8 cellular contexts compared by ENCODE assay signal in genomic region chr15:91022075-91022831, GRCh38. TPM values are rescaled to one million over a fixed set of nuclear protein-coding genes. Genes with fewer than 3 reads are reported as not detected.
DNase-seq lines count a peak whose midpoint lies in the region; ATAC-seq and TF ChIP-seq lines count a peak whose summit lies in the region.

Gene VPS33B, minus strand, starts transcription at chr15:91022594. Its CDS starts 345 bp downstream, at chr15:91022249.

- H3K27me3 Mint-ChIP-seq in chondrocyte (ENCODE audit: low read depth): no peaks in the 10 kb centered on the region

- H3K9me3 Mint-ChIP-seq in chondrocyte (ENCODE audit: low read depth): no peaks in the 10 kb centered on the region

- H3K4me1 Mint-ChIP-seq in chondrocyte (ENCODE audit: low read depth): peaks cover 28% of the 10 kb centered on the region

- H3K4me3 ChIP-seq in AG04449 (ENCODE audit: low read depth, low read length): peak within 1 kb of the TSS; percentile 99

- DNase-seq in AG04449 (ENCODE audit: low read depth, low spot score) (peak; percentile 36), NCI-H446 treated with DMSO at 0.1 percent for 48 hours (lab: John Stamatoyannopoulos, UW) (peak; percentile 66), chondrocyte (ENCODE audit: low spot score) (no peak), kidney glomerular epithelial cell (lab: John Stamatoyannopoulos, UW) (peak; percentile 73)
- DNase-seq in activated CD4-positive, alpha-beta T cell treated with anti-CD3 and anti-CD28 coated beads for 1 hour: peak; percentile 67
- peak; percentile 65 to 70 for DNase-seq in stimulated activated CD4-positive, alpha-beta T cell treated with anti-CD3 and anti-CD28 coated beads, Interleukin-15, amount 100 ng/mL, for 48 hours (ENCODE audit: low read depth in 2 of 2)

- ATAC-seq in GM19023 (IDR thresholded peaks at IDR 0.05; ENCODE audit: unreplicated experiment) (peak; percentile 68), HG03354 (IDR thresholded peaks at IDR 0.05; ENCODE audit: poor library complexity, severe bottlenecking, unreplicated experiment) (peak; percentile 62)

- TF ChIP-seq CTCF in AG04449 (IDR thresholded peaks at IDR 0.05; ENCODE audit: insufficient read depth, low read length, missing control alignments) (no peak), chondrocyte (IDR thresholded peaks at IDR 0.05) (no peak)

- CTCF ChIA-PET in AG04449 (lab: Yijun Ruan, JAX): interaction anchor here (1.3 to 4.7 kb wide), 4 partner anchors 11 to 89 kb away, joined by 6 to 30 read pairs (median 7); no protein-coding TSS in a partner anchor

- POLR2A ChIA-PET in AG04449 (lab: Yijun Ruan, JAX): interaction anchor here (0.7 to 1.0 kb wide), 2 partner anchors 11 to 907 kb away, joined by 3 read pairs; no protein-coding TSS in a partner anchor

- peak within 1 kb of the TSS; percentile 95 for H3K4me3 Mint-ChIP-seq in chondrocyte (ENCODE audit: unreplicated experiment)

- H3K36me3 Mint-ChIP-seq in chondrocyte (ENCODE audit: low read depth): peaks cover 1% of the 10 kb centered on the region

- peak within 1 kb of the TSS; percentile 90 for H3K27ac Mint-ChIP-seq in chondrocyte (ENCODE audit: unreplicated experiment)

RNA-seq across cellular contexts. Expression of gene VPS33B, which starts in this region (rescaled TPM):
- total RNA-seq in chondrocyte: 10.7 to 13.6 TPM (median 11.4 TPM) in 3 replicates
